ENCODE assay signal across 12 cellular contexts in the genomic region with DNA sequence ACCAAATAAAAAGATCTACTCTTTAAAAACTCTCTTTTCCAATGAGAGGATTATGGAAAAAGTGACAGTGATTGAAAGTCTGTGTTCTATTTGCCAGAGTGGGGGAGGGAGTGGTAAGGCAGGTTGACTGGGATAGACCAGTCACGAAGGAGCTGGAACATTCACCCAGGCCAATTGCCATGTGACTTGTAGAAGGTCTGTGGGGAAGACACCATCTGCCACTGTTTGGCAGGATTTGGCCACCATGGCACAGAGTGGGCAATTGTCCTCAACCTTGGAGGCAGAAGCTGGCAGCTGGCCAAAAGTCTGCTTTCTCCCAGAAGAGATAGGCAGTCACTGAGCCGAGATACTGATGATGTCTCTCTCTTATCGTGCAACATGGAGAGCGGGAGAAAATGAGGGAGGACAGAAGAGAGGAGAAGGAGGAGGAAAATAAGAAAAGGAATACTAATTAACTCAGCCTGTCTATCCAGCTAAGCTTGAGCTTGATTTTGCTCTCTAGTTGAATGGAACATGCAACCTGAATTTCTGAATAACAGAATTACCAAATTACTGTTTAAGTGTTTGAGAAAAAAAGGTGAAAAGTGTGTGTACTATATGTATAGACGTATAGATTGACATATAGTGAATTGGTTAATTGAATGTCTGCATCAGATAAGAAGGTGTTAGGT.
A peak's percentile ranks its signal among the peaks of the same experiment; 100 is the strongest.
DNase-seq lines count a peak whose midpoint lies in the region; ATAC-seq and TF ChIP-seq lines count a peak whose summit lies in the region.
"Had no signal": no experiment of that assay in that cellular context is flagged by ENCODE, and none has a peak within 500 bp of the region (broad histone marks: within the 10 kb centered on the region; RNA-seq: fewer than 3 reads in every experiment).

No MANE protein-coding gene starts in this region.

- TF ChIP-seq CTCF in MCF 10A (IDR thresholded peaks at IDR 0.05; ENCODE audit: unreplicated experiment) (no peak), mammary epithelial cell (conservative IDR thresholded peaks at IDR 0.05 in 1 of 2, IDR thresholded peaks at IDR 0.05 in 1 of 2; ENCODE audit: extremely low read depth in 1 of 2, insufficient read depth in 1 of 2, low read depth in 1 of 2, low read length in 2 of 2) (no peak), activated B cell treated with CpG ODN at 0.5 μM for 24 hours (IDR thresholded peaks at IDR 0.05) (no peak)

- H3K79me2 ChIP-seq in mammary epithelial cell (ENCODE audit: insufficient read depth, low read length) = no peaks in the 10 kb centered on the region

- no peak for DNase-seq in MCF 10A (ENCODE audit: unreplicated experiment)
- DNase-seq in mammary epithelial cell = no peak
- no peak for DNase-seq in activated B cell treated with CpG ODN at 0.5 μM for 24 hours
- DNase-seq in HT-29 (ENCODE audit: low spot score) = no peak
- DNase-seq: effector memory CD8-positive, alpha-beta T cell; NCI-H1436 treated with DMSO at 0.1 percent for 48 hours; stimulated activated CD8-positive, alpha-beta memory T cell treated with anti-CD3 and anti-CD28 coated beads, Interleukin-4, amount 100 ng/mL, for 48 hours had no signal

- H3K9me3 Mint-ChIP-seq in MCF 10A (ENCODE audit: unreplicated experiment) (no peaks in the 10 kb centered on the region), activated B cell treated with CpG ODN at 0.5 μM for 24 hours (no peaks in the 10 kb centered on the region)

- H3K27me3 Mint-ChIP-seq in MCF 10A (ENCODE audit: insufficient read depth, unreplicated experiment) (no peaks in the 10 kb centered on the region), activated B cell treated with CpG ODN at 0.5 μM for 24 hours (no peaks in the 10 kb centered on the region)
- H3K27me3 Mint-ChIP-seq: effector memory CD8-positive, alpha-beta T cell had no signal

- no peaks in the 10 kb centered on the region for H4K20me1 ChIP-seq in mammary epithelial cell (ENCODE audit: insufficient read depth, low read length)

- H3K27me3 ChIP-seq in mammary epithelial cell (ENCODE audit: insufficient read depth, low read length) (no peaks in the 10 kb centered on the region), layer of hippocampus (ENCODE audit: control insufficient read depth, insufficient read depth, low read length) (no peaks in the 10 kb centered on the region)
- H3K27me3 ChIP-seq: ovary had no signal

- no TSS peak for BruUV-seq in MCF 10A (replicated peaks; lab: Mats Ljungman, UMichigan)
- BruUV-seq in mammary epithelial cell (replicated peaks; lab: Mats Ljungman, UMichigan) = no TSS peak

- CTCF ChIA-PET in MCF 10A (lab: Yijun Ruan, JAX) (interaction anchor here (0.6 to 0.9 kb wide), 2 partner anchors 190 to 245 kb away, joined by 3 to 5 read pairs; no protein-coding TSS in a partner anchor), mammary epithelial cell (lab: Charles Lee; ENCODE audit: low non-redundant PET) (no interaction called here), activated B cell treated with CpG ODN at 0.5 μM for 24 hours (lab: Charles Lee) (interaction anchor here (1.0 kb wide), 2 partner anchors 40 to 594 kb away, joined by 3 read pairs; no protein-coding TSS in a partner anchor)

- POLR2A ChIA-PET in MCF 10A (lab: Yijun Ruan, JAX) (interaction anchor here (0.6 to 1.9 kb wide), 6 partner anchors 10 to 595 kb away, joined by 3 to 9 read pairs (median 4); no protein-coding TSS in a partner anchor), activated B cell treated with CpG ODN at 0.5 μM for 24 hours (lab: Charles Lee) (interaction anchor here (0.7 to 1.0 kb wide), 3 partner anchors 36 to 293 kb away, joined by 3 to 4 read pairs (median 3); a partner anchor contains a TSS)

- H3K4me3 ChIP-seq in mammary epithelial cell (replicated peaks in 1 of 3; ENCODE audit: insufficient read depth in 1 of 3, low read depth in 2 of 3, low read length in 3 of 3) = no peak overlapping the region
- H3K4me3 ChIP-seq: ovary had no signal

- H3K4me2 ChIP-seq in mammary epithelial cell (ENCODE audit: insufficient read depth, low read depth, low read length) = no peak overlapping the region

- H3K27ac Mint-ChIP-seq in MCF 10A (ENCODE audit: low read depth, unreplicated experiment) (peak overlapping the region; percentile 80), activated B cell treated with CpG ODN at 0.5 μM for 24 hours (peak overlapping the region; percentile 51)
- H3K27ac Mint-ChIP-seq: effector memory CD8-positive, alpha-beta T cell had no signal

- H3K4me1 Mint-ChIP-seq in MCF 10A (ENCODE audit: insufficient read depth, unreplicated experiment) (peaks cover 52% of the 10 kb centered on the region), activated B cell treated with CpG ODN at 0.5 μM for 24 hours (peaks cover 81% of the 10 kb centered on the region)

- ATAC-seq in activated B cell treated with CpG ODN at 0.5 μM for 24 hours (ENCODE audit: low read depth) (no peak), GM21423 (IDR thresholded peaks at IDR 0.05; ENCODE audit: unreplicated experiment) (no peak), HG03432 (IDR thresholded peaks at IDR 0.05; ENCODE audit: unreplicated experiment) (no peak), GM19023 (IDR thresholded peaks at IDR 0.05; ENCODE audit: unreplicated experiment) (no peak)
- ATAC-seq: effector memory CD8-positive, alpha-beta T cell had no signal

- no peak overlapping the region for H3K4me3 Mint-ChIP-seq in MCF 10A (ENCODE audit: unreplicated experiment)
- H3K4me3 Mint-ChIP-seq in activated B cell treated with CpG ODN at 0.5 μM for 24 hours = no peak overlapping the region
- H3K4me3 Mint-ChIP-seq: effector memory CD8-positive, alpha-beta T cell had no signal

- no peak overlapping the region for H2AFZ ChIP-seq in mammary epithelial cell (ENCODE audit: low read depth, low read length)

- H3K9ac ChIP-seq in mammary epithelial cell (ENCODE audit: insufficient read depth, low read length) = no peak overlapping the region

- WGBS in mammary epithelial cell (ENCODE audit: low coverage, missing lambda C conversion rate) = 89% methylated on average over 5 of the region's 5 CpGs

- H3K27ac ChIP-seq in mammary epithelial cell (ENCODE audit: insufficient read depth, low read depth, low read length) = no peak overlapping the region
- peak overlapping the region; percentile 80 for H3K27ac ChIP-seq in layer of hippocampus (ENCODE audit: low read depth, low read length)
- H3K27ac ChIP-seq: ovary had no signal

- no peaks in the 10 kb centered on the region for H3K9me3 ChIP-seq in mammary epithelial cell (replicated peaks; ENCODE audit: insufficient read depth, low read length)
- H3K9me3 ChIP-seq: ovary had no signal

- H3K4me1 ChIP-seq in mammary epithelial cell (ENCODE audit: insufficient read depth, low read length) = peaks cover 13% of the 10 kb centered on the region

- in situ Hi-C loops in mammary epithelial cell (cut with MboI; ENCODE audit: low sequenced_read_pairs in 2 of 2) = loop anchor here (25.0 kb wide), 2 partner anchors 580 to 605 kb away; no protein-coding TSS in a partner anchor

- dilution Hi-C loops in mammary epithelial cell (cut with HindIII; ENCODE audit: low sequenced_read_pairs) = loop anchor here (5.0 kb wide), 1 partner anchor 85 kb away; no protein-coding TSS in a partner anchor

- no peaks in the 10 kb centered on the region for H3K36me3 ChIP-seq in mammary epithelial cell (ENCODE audit: insufficient read depth, low read length)
- H3K36me3 ChIP-seq: ovary had no signal

- intact Hi-C loops in MCF 10A (cut with micrococcal nuclease) = loop anchor here (10.0 kb wide), 1 partner anchor 197 kb away; no protein-coding TSS in a partner anchor
- intact Hi-C loops in mammary epithelial cell (cut with micrococcal nuclease) = loop anchor here (10.0 kb wide), 1 partner anchor 47 kb away; no protein-coding TSS in a partner anchor
- intact Hi-C loops in activated B cell treated with CpG ODN at 0.5 μM for 24 hours (cut with micrococcal nuclease) = no loop called here

- H3K36me3 Mint-ChIP-seq in MCF 10A (ENCODE audit: insufficient read depth, unreplicated experiment) = peaks cover 6% of the 10 kb centered on the region
- peaks cover 14% of the 10 kb centered on the region for H3K36me3 Mint-ChIP-seq in activated B cell treated with CpG ODN at 0.5 μM for 24 hours (ENCODE audit: low read depth)
